In genomic region chr1:107147813-107148212, GRCh38 we compare ENCODE assay signal across 15 cellular contexts. TPM values are rescaled to one million over a fixed set of nuclear protein-coding genes. Genes with fewer than 3 reads are reported as not detected.
"Had no signal": no experiment of that assay in that cellular context is flagged by ENCODE, and none has a peak within 500 bp of the region (broad histone marks: within the 10 kb centered on the region; RNA-seq: fewer than 3 reads in every experiment).

No MANE protein-coding gene starts in this region.

- H3K36me3 ChIP-seq: brain microvascular endothelial cell, gastroesophageal sphincter, heart right ventricle, sigmoid colon, thoracic aorta, upper lobe of right lung had no signal

- H3K9me3 ChIP-seq: gastroesophageal sphincter, heart right ventricle, sigmoid colon, thoracic aorta, upper lobe of right lung had no signal

- ATAC-seq: activated CD4-positive, CD25-positive, alpha-beta regulatory T cell treated with anti-CD3 and anti-CD28 coated beads, Interleukin-2, amount 50 U/mL, for 24 hours; effector memory CD8-positive, alpha-beta T cell; gastroesophageal sphincter; heart right ventricle; left cardiac atrium; upper lobe of right lung had no signal

- H3K4me3 ChIP-seq: gastroesophageal sphincter, heart right ventricle, sigmoid colon, thoracic aorta, upper lobe of right lung had no signal

- H3K4me1 ChIP-seq: heart right ventricle, upper lobe of right lung had no signal

- H3K27me3 ChIP-seq: brain microvascular endothelial cell, sigmoid colon had no signal

- DNase-seq: activated naive CD8-positive, alpha-beta T cell treated with anti-CD3 and anti-CD28 coated beads for 36 hours; anterior cingulate cortex; brain microvascular endothelial cell; effector memory CD8-positive, alpha-beta T cell; heart right ventricle; left cardiac atrium; sigmoid colon; stimulated activated CD4-positive, alpha-beta T cell treated with anti-CD3 and anti-CD28 coated beads, Interleukin-1b, Interleukin-23, amount 100 ng/mL, for 48 hours; upper lobe of right lung had no signal

RNA-seq across cellular contexts. Expression of gene NTNG1, which starts 7.0 kb away (rescaled TPM):
- total RNA-seq: activated T-helper 1 cell treated with anti-CD3 and anti-CD28 coated beads, Interleukin-12 subunit alpha, Interleukin-12 subunit beta, Interleukin-2, Interleukin-4 antibody, amounts not matched to agents 30 ng/mL and 10 ng/mL and 1 ng/mL, durations not matched to agents 14 hours and 24 hours and 36 hours; lung microvascular endothelial cell; osteocyte had no signal
